In the genomic region with DNA sequence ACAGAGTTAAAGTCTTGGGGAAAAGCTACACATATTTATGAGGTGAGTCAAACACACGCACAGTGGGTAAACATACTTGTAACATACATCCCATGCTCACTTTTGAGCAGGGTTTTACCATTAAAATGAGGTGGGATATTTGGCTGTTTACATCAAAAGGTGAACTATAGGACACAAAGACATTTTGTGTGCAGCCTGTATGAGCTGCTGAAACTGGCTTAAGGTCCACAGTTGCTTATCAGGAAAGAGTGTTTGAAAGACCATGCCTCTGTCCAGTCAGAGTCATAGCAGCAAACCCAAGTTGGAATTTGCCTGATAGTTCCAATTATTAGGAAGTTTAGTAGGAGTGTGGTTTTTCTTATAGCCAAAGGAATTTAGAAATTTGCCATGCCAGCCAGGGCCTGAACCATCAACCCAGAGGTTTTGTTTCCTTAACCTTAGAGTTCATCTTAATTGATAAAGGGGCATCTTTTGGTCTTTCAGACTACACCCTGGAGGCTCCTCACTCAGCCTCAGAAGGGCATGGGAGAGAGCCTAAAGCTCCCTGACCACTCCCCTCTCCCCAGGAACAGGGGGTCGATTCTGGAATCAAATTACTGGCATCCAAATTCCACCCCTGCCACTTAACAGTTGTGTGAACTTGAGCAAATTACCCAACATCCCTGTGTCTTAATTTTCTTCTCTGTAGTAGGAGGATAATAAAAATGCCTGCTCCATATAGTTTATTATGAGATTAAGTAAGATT, we compare ENCODE assay signal across 1 cellular context.
TF ChIP-seq lines count a peak whose summit lies in the region.

No MANE protein-coding gene starts in this region.

TF ChIP-seq in GM23338, 12 proteins besides CTCF, POLR2A, EP300 and RAD21 (continued from another document):
- TF ChIP-seq, protein P1, sequence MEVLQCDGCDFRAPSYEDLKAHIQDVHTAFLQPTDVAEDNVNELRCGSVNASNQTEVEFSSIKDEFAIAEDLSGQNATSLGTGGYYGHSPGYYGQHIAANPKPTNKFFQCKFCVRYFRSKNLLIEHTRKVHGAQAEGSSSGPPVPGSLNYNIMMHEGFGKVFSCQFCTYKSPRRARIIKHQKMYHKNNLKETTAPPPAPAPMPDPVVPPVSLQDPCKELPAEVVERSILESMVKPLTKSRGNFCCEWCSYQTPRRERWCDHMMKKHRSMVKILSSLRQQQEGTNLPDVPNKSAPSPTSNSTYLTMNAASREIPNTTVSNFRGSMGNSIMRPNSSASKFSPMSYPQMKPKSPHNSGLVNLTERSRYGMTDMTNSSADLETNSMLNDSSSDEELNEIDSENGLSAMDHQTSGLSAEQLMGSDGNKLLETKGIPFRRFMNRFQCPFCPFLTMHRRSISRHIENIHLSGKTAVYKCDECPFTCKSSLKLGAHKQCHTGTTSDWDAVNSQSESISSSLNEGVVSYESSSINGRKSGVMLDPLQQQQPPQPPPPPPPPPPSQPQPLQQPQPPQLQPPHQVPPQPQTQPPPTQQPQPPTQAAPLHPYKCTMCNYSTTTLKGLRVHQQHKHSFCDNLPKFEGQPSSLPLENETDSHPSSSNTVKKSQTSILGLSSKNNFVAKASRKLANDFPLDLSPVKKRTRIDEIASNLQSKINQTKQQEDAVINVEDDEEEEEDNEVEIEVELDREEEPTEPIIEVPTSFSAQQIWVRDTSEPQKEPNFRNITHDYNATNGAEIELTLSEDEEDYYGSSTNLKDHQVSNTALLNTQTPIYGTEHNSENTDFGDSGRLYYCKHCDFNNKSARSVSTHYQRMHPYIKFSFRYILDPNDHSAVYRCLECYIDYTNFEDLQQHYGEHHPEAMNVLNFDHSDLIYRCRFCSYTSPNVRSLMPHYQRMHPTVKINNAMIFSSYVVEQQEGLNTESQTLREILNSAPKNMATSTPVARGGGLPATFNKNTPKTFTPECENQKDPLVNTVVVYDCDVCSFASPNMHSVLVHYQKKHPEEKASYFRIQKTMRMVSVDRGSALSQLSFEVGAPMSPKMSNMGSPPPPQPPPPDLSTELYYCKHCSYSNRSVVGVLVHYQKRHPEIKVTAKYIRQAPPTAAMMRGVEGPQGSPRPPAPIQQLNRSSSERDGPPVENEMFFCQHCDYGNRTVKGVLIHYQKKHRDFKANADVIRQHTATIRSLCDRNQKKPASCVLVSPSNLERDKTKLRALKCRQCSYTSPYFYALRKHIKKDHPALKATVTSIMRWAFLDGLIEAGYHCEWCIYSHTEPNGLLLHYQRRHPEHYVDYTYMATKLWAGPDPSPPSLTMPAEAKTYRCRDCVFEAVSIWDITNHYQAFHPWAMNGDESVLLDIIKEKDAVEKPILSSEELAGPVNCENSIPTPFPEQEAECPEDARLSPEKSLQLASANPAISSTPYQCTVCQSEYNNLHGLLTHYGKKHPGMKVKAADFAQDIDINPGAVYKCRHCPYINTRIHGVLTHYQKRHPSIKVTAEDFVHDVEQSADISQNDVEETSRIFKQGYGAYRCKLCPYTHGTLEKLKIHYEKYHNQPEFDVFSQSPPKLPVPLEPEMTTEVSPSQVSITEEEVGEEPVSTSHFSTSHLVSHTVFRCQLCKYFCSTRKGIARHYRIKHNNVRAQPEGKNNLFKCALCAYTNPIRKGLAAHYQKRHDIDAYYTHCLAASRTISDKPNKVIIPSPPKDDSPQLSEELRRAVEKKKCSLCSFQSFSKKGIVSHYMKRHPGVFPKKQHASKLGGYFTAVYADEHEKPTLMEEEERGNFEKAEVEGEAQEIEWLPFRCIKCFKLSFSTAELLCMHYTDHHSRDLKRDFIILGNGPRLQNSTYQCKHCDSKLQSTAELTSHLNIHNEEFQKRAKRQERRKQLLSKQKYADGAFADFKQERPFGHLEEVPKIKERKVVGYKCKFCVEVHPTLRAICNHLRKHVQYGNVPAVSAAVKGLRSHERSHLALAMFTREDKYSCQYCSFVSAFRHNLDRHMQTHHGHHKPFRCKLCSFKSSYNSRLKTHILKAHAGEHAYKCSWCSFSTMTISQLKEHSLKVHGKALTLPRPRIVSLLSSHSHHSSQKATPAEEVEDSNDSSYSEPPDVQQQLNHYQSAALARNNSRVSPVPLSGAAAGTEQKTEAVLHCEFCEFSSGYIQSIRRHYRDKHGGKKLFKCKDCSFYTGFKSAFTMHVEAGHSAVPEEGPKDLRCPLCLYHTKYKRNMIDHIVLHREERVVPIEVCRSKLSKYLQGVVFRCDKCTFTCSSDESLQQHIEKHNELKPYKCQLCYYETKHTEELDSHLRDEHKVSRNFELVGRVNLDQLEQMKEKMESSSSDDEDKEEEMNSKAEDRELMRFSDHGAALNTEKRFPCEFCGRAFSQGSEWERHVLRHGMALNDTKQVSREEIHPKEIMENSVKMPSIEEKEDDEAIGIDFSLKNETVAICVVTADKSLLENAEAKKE (CRISPR knock-in tag; IDR thresholded peaks at IDR 0.05): no peak
- no peak for TF ChIP-seq NANOG (IDR thresholded peaks at IDR 0.05; ENCODE audit: borderline replicate concordance)
- TF ChIP-seq ZNF114 (CRISPR knock-in tag; IDR thresholded peaks at IDR 0.05): no peak
- TF ChIP-seq EZH2 (IDR thresholded peaks at IDR 0.05; ENCODE audit: low read depth, unreplicated experiment): no peak
- TF ChIP-seq EZH2phosphoT487 (IDR thresholded peaks at IDR 0.05; ENCODE audit: unreplicated experiment): no peak
- TF ChIP-seq STAT1 (IDR thresholded peaks at IDR 0.05; ENCODE audit: unreplicated experiment): no peak
TF ChIP-seq in GM23338: peak in this region for 0.
